In the genomic region with DNA sequence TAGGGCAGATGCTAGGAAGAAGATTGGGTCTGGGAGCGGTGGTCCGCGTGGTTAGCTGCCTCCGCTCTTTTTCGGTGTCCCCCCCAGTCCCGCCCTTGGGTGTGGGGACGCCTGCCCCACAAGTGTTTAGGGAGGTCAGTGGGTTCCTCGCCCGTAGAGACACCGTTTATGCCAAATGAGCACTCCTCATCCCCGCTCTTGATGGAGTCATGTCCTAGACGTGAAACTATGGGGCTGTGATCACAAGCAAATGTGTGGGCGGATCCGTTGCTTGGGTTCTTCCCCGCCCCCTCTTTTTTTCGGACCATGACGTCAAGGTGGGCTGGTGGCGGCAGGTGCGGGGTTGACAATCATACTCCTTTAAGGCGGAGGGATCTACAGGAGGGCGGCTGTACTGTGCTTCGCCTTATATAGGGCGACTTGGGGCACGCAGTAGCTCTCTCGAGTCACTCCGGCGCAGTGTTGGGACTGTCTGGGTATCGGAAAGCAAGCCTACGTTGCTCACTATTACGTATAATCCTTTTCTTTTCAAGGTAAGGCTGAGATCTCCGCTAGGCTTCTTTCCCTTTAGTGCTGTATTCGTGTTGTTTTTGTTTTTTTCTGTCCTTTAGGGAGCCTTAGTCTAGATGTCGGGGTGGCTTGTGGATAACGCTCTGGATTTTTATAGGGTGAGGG, we compare ENCODE assay signal across 8 cellular contexts. TPM values are rescaled to one million over a fixed set of nuclear protein-coding genes. Genes with fewer than 3 reads are reported as not detected.
DNase-seq lines count a peak whose midpoint lies in the region; ATAC-seq and TF ChIP-seq lines count a peak whose summit lies in the region.

A gene (plus strand): TSS at position 439 of the 675 bp plus-strand sequence. CDS start 1,529 bp downstream, outside the sequence.

- ATAC-seq in HG02623 (IDR thresholded peaks at IDR 0.05; ENCODE audit: unreplicated experiment) (peak; percentile 54), SK-N-SH treated with all-trans-retinoic acid at 6 μM for 48 hours (peak; percentile 77), thoracic aorta (ENCODE audit: insufficient number of reproducible peaks, low FRiP score, low read depth) (peak; percentile 75)

- no peaks in the 10 kb centered on the region for H3K9me3 ChIP-seq in thoracic aorta

- peak within 1 kb of the TSS; percentile 92 to 95 for H3K27ac ChIP-seq in thoracic aorta

- H3K27me3 Mint-ChIP-seq in activated naive CD8-positive, alpha-beta T cell, result no peaks in the 10 kb centered on the region
- H3K27me3 Mint-ChIP-seq in glutamatergic neuron (ENCODE audit: unreplicated experiment), result peaks cover 25% of the 10 kb centered on the region
- H3K27me3 Mint-ChIP-seq in osteocyte (ENCODE audit: unreplicated experiment), result no peaks in the 10 kb centered on the region

- H3K27me3 ChIP-seq in thoracic aorta (replicated peaks; ENCODE audit: insufficient read depth), result no peaks in the 10 kb centered on the region

- H3K36me3 Mint-ChIP-seq in activated naive CD8-positive, alpha-beta T cell, result peaks cover 41% of the 10 kb centered on the region
- peaks cover 14% of the 10 kb centered on the region for H3K36me3 Mint-ChIP-seq in glutamatergic neuron (ENCODE audit: unreplicated experiment)
- H3K36me3 Mint-ChIP-seq in osteocyte (ENCODE audit: unreplicated experiment), result peaks cover 32% of the 10 kb centered on the region

- no peaks in the 10 kb centered on the region for H3K9me3 Mint-ChIP-seq in activated naive CD8-positive, alpha-beta T cell (ENCODE audit: low read depth)
- H3K9me3 Mint-ChIP-seq in glutamatergic neuron (ENCODE audit: unreplicated experiment), result peaks cover 26% of the 10 kb centered on the region
- H3K9me3 Mint-ChIP-seq in osteocyte (ENCODE audit: unreplicated experiment), result no peaks in the 10 kb centered on the region

- H3K27ac Mint-ChIP-seq in activated naive CD8-positive, alpha-beta T cell, result peak within 1 kb of the TSS; percentile 100
- H3K27ac Mint-ChIP-seq in glutamatergic neuron (ENCODE audit: unreplicated experiment) (peak within 1 kb of the TSS; percentile 99), osteocyte (ENCODE audit: unreplicated experiment) (peak within 1 kb of the TSS; percentile 96)

- peak within 1 kb of the TSS; percentile 95 for H3K4me3 ChIP-seq in thoracic aorta

- peaks cover 3 to 33% of the 10 kb centered on the region in 2 donors for H3K4me1 ChIP-seq in thoracic aorta (ENCODE audit: control insufficient read depth in 1 of 2, low read depth in 2 of 2)

- H3K4me1 Mint-ChIP-seq in activated naive CD8-positive, alpha-beta T cell (ENCODE audit: low read depth), result peaks cover 49% of the 10 kb centered on the region
- H3K4me1 Mint-ChIP-seq in glutamatergic neuron (ENCODE audit: low read depth, unreplicated experiment), result peaks cover 27% of the 10 kb centered on the region
- H3K4me1 Mint-ChIP-seq in osteocyte (ENCODE audit: unreplicated experiment), result peaks cover 31% of the 10 kb centered on the region

- DNase-seq in NCI-H1092 treated with DMSO at 0.1 percent for 48 hours (lab: John Stamatoyannopoulos, UW), result peak; percentile 98
- DNase-seq in glutamatergic neuron, result peak; percentile 91
- DNase-seq in osteocyte (ENCODE audit: extremely low spot score, unreplicated experiment), result peak; percentile 96
- peak; percentile 96 for DNase-seq in thoracic aorta (ENCODE audit: low spot score)

- peak within 1 kb of the TSS; percentile 98 for H3K4me3 Mint-ChIP-seq in activated naive CD8-positive, alpha-beta T cell
- peak within 1 kb of the TSS; percentile 98 for H3K4me3 Mint-ChIP-seq in glutamatergic neuron (ENCODE audit: unreplicated experiment)
- H3K4me3 Mint-ChIP-seq in osteocyte (ENCODE audit: unreplicated experiment), result peak within 1 kb of the TSS; percentile 93

- peaks cover 27% of the 10 kb centered on the region for H3K36me3 ChIP-seq in thoracic aorta

- TF ChIP-seq CTCF in glutamatergic neuron (IDR thresholded peaks at IDR 0.05; ENCODE audit: partially characterized antibody, unreplicated experiment), result no peak
- no peak for TF ChIP-seq CTCF in osteocyte (IDR thresholded peaks at IDR 0.05)
- no peak for TF ChIP-seq CTCF in thoracic aorta (IDR thresholded peaks at IDR 0.05)

- peak; percentile 99 for TF ChIP-seq POLR2A in GM10847 (IDR thresholded peaks at IDR 0.05; ENCODE audit: extremely low read depth, insufficient read length)

TF ChIP-seq in SK-N-SH treated with all-trans-retinoic acid at 6 μM for 48 hours, 23 proteins besides CTCF, POLR2A, EP300 and RAD21:
- TF ChIP-seq, protein P1, sequence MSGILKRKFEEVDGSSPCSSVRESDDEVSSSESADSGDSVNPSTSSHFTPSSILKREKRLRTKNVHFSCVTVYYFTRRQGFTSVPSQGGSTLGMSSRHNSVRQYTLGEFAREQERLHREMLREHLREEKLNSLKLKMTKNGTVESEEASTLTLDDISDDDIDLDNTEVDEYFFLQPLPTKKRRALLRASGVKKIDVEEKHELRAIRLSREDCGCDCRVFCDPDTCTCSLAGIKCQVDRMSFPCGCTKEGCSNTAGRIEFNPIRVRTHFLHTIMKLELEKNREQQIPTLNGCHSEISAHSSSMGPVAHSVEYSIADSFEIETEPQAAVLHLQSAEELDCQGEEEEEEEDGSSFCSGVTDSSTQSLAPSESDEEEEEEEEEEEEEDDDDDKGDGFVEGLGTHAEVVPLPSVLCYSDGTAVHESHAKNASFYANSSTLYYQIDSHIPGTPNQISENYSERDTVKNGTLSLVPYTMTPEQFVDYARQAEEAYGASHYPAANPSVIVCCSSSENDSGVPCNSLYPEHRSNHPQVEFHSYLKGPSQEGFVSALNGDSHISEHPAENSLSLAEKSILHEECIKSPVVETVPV (CRISPR knock-in tag; IDR thresholded peaks at IDR 0.05), result peak; percentile 63; the same call in 1 of the 2 replicates
- TF ChIP-seq RARB (CRISPR knock-in tag; IDR thresholded peaks at IDR 0.05), result no peak
- 0 out of 2 replicates have a peak, but pooled peaks have one; percentile 22 for TF ChIP-seq ZNF8 (CRISPR knock-in tag; IDR thresholded peaks at IDR 0.05)
- TF ChIP-seq ZC3H10 (CRISPR knock-in tag; IDR thresholded peaks at IDR 0.05), result no peak
- TF ChIP-seq, protein P2, sequence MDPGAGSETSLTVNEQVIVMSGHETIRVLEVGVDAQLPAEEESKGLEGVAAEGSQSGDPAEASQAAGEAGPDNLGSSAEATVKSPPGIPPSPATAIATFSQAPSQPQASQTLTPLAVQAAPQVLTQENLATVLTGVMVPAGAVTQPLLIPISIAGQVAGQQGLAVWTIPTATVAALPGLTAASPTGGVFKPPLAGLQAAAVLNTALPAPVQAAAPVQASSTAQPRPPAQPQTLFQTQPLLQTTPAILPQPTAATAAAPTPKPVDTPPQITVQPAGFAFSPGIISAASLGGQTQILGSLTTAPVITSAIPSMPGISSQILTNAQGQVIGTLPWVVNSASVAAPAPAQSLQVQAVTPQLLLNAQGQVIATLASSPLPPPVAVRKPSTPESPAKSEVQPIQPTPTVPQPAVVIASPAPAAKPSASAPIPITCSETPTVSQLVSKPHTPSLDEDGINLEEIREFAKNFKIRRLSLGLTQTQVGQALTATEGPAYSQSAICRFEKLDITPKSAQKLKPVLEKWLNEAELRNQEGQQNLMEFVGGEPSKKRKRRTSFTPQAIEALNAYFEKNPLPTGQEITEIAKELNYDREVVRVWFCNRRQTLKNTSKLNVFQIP (CRISPR knock-in tag; IDR thresholded peaks at IDR 0.05; ENCODE audit: borderline replicate concordance, low read depth), result 0 out of 2 replicates have a peak, but pooled peaks have one; percentile 46
- no peak for TF ChIP-seq ZFP30 (CRISPR knock-in tag; IDR thresholded peaks at IDR 0.05)

RNA-seq across cellular contexts. Expression of the gene that starts here (rescaled TPM):
- total RNA-seq in glutamatergic neuron (ENCODE audit: unreplicated experiment), result 771 TPM
- 509 and 527 TPM in 2 replicates for total RNA-seq in osteocyte
- 100 to 1,000 TPM; 405 to 695 TPM for total RNA-seq in thoracic aorta

Comparison
In these comparisons a context has a peak if more than half of its experiments do, and no peak if none do; other contexts are left out.
1. Peak in every context shown above with its lines: DNase-seq, ATAC-seq, H3K4me3 ChIP-seq and H3K27ac ChIP-seq.